In genomic region chr12:63302941-63303536, GRCh38 we compare ENCODE assay signal across 15 cellular contexts.
DNase-seq lines count a peak whose midpoint lies in the region; ATAC-seq and TF ChIP-seq lines count a peak whose summit lies in the region.
"Had no signal": no experiment of that assay in that cellular context is flagged by ENCODE, and none has a peak within 500 bp of the region (broad histone marks: within the 10 kb centered on the region; RNA-seq: fewer than 3 reads in every experiment).

No MANE protein-coding gene starts in this region.

- no peak for TF ChIP-seq CTCF in thyroid gland (IDR thresholded peaks at IDR 0.05)

- WGBS in thyroid gland, 2 donors, result 66 to 73% methylated on average over 2 of the region's 2 CpGs

- ATAC-seq in GM19043 (IDR thresholded peaks at IDR 0.05; ENCODE audit: low read depth, unreplicated experiment), result peak; percentile 8
- ATAC-seq in GM21825 (IDR thresholded peaks at IDR 0.05; ENCODE audit: unreplicated experiment), result peak; percentile 23
- peak; percentile 10 for ATAC-seq in HG03354 (IDR thresholded peaks at IDR 0.05; ENCODE audit: poor library complexity, severe bottlenecking, unreplicated experiment)
- ATAC-seq in activated naive CD4-positive, alpha-beta T cell treated with anti-CD3 and anti-CD28 coated beads, Interleukin-2, amount 50 U/mL, for 72 hours, result no peak
- ATAC-seq: K562 had no signal

- H3K4me3 ChIP-seq in thyroid gland (replicated peaks in 1 of 3), result no peak overlapping the region
- H3K4me3 ChIP-seq: K562, testis had no signal

- no peaks in the 10 kb centered on the region for H3K27me3 ChIP-seq in thyroid gland
- H3K27me3 ChIP-seq: testis had no signal

- no peak for TF ChIP-seq POLR2A in thyroid gland (IDR thresholded peaks at IDR 0.05)

- intact Hi-C loops in thyroid gland (cut with DNase I), result no loop called here

- H3K27ac ChIP-seq in thyroid gland, result peak overlapping the region; percentile 21 to 71 (median 68)
- H3K27ac ChIP-seq: testis had no signal

- no peak overlapping the region for H3K27ac Mint-ChIP-seq in activated naive CD4-positive, alpha-beta T cell treated with anti-CD3 and anti-CD28 coated beads, Interleukin-2, amount 50 U/mL, for 72 hours
- H3K27ac Mint-ChIP-seq: CD4-positive, alpha-beta T cell had no signal

- H3K4me1 ChIP-seq in thyroid gland, result peaks cover 33 to 46% of the 10 kb centered on the region in 2 donors
- H3K4me1 ChIP-seq: testis had no signal

- DNase-seq in thyroid gland (no peak), NCI-H510A (lab: John Stamatoyannopoulos, UW) (no peak)
- no peak for DNase-seq in activated naive CD4-positive, alpha-beta T cell treated with anti-CD3 and anti-CD28 coated beads, Interleukin-2, amount 50 U/mL, for 72 hours (ENCODE audit: low spot score in 2 of 2)
- no peak for DNase-seq in stimulated activated CD4-positive, alpha-beta T cell treated with anti-CD3 and anti-CD28 coated beads, Interleukin-2, amount 100 ng/mL, for 48 hours
- DNase-seq: activated CD4-positive, CD25-positive, alpha-beta regulatory T cell treated with anti-CD3 and anti-CD28 coated beads, Interleukin-2, amount 50 U/mL, for 72 hours; activated T-cell treated with anti-CD3 and anti-CD28 coated beads, Interleukin-2, amount 50 U/mL, for 4 hours; anterior cingulate cortex; CD4-positive, alpha-beta T cell; natural killer cell; NCI-H2081; testis had no signal

- no peaks in the 10 kb centered on the region for H3K9me3 ChIP-seq in thyroid gland
- H3K9me3 ChIP-seq: testis had no signal

- no peaks in the 10 kb centered on the region for H3K36me3 Mint-ChIP-seq in activated naive CD4-positive, alpha-beta T cell treated with anti-CD3 and anti-CD28 coated beads, Interleukin-2, amount 50 U/mL, for 72 hours
- H3K36me3 Mint-ChIP-seq: natural killer cell had no signal

- H3K9me3 Mint-ChIP-seq in activated naive CD4-positive, alpha-beta T cell treated with anti-CD3 and anti-CD28 coated beads, Interleukin-2, amount 50 U/mL, for 72 hours, result no peaks in the 10 kb centered on the region
- H3K9me3 Mint-ChIP-seq: activated T-cell treated with anti-CD3 and anti-CD28 coated beads, Interleukin-2, amount 50 U/mL, for 4 hours; CD4-positive, alpha-beta T cell had no signal

- H3K36me3 ChIP-seq in thyroid gland, result no peaks in the 10 kb centered on the region

Comparison
In these comparisons a context has a peak if more than half of its experiments do, and no peak if none do; other contexts are left out.
1. ATAC-seq: peak in GM19043 (single experiment), GM21825 (single experiment) and HG03354 (single experiment); none in activated naive CD4-positive, alpha-beta T cell treated with anti-CD3 and anti-CD28 coated beads, Interleukin-2, amount 50 U/mL, for 72 hours (0 of 2).